Comparison of ENCODE assay signal across 1 cellular context in genomic region chr1:156096640-156097391, GRCh38.
TF ChIP-seq lines count a peak whose summit lies in the region.

No MANE protein-coding gene starts in this region.

TF ChIP-seq in HepG2, 621 proteins besides CTCF, POLR2A, EP300 and RAD21 (continued from another document and continues in another):
- TF ChIP-seq ZNF503 (CRISPR knock-in tag; IDR thresholded peaks at IDR 0.05) (no peak), ZNF17 (CRISPR knock-in tag; IDR thresholded peaks at IDR 0.05) (no peak), ZNF432 (CRISPR knock-in tag; IDR thresholded peaks at IDR 0.05; ENCODE audit: borderline replicate concordance) (no peak), TCF7 (IDR thresholded peaks at IDR 0.05; ENCODE audit: low read depth) (no peak), ZKSCAN5 (CRISPR knock-in tag; IDR thresholded peaks at IDR 0.05) (no peak), TSC22D2 (CRISPR knock-in tag; IDR thresholded peaks at IDR 0.05; ENCODE audit: borderline replicate concordance) (no peak), ZNF749 (CRISPR knock-in tag; IDR thresholded peaks at IDR 0.05; ENCODE audit: borderline replicate concordance) (0 out of 2 replicates have a peak, but pooled peaks have one; percentile 37), MXD1 (CRISPR knock-in tag; IDR thresholded peaks at IDR 0.05) (no peak), ZNF20 (CRISPR knock-in tag; IDR thresholded peaks at IDR 0.05) (no peak), ZNF326 (CRISPR knock-in tag; IDR thresholded peaks at IDR 0.05; ENCODE audit: borderline replicate concordance) (no peak), ZNF691 (CRISPR knock-in tag; IDR thresholded peaks at IDR 0.05; ENCODE audit: borderline replicate concordance, low read depth) (peak; percentile 71; the same call in 1 of the 2 replicates), RFX3 (CRISPR knock-in tag; IDR thresholded peaks at IDR 0.05) (no peak), HES4 (CRISPR knock-in tag; IDR thresholded peaks at IDR 0.05; ENCODE audit: borderline replicate concordance) (no peak), JUN (CRISPR knock-in tag; IDR thresholded peaks at IDR 0.05) (peak; percentile 76; the same call in 1 of the 2 replicates), ZNF737 (CRISPR knock-in tag; IDR thresholded peaks at IDR 0.05; ENCODE audit: borderline replicate concordance) (no peak), ZIK1 (CRISPR knock-in tag; IDR thresholded peaks at IDR 0.05; ENCODE audit: borderline replicate concordance, low read depth) (peak; percentile 49; the same call in 1 of the 2 replicates), ARHGAP35 (CRISPR knock-in tag; IDR thresholded peaks at IDR 0.05; ENCODE audit: borderline replicate concordance) (no peak), CBFB (CRISPR knock-in tag; IDR thresholded peaks at IDR 0.05) (no peak), SP1 (IDR thresholded peaks at IDR 0.05) (no peak), SP1 (CRISPR knock-in tag; IDR thresholded peaks at IDR 0.05) (peak; percentile 53; the same call in 1 of the 2 replicates), ZNF264 (CRISPR knock-in tag; IDR thresholded peaks at IDR 0.05) (no peak), ZNF430 (CRISPR knock-in tag; IDR thresholded peaks at IDR 0.05) (no peak), SMAD9 (CRISPR knock-in tag; IDR thresholded peaks at IDR 0.05) (no peak), BCL6 (CRISPR knock-in tag; IDR thresholded peaks at IDR 0.05) (0 out of 2 replicates have a peak, but pooled peaks have one; percentile 32), ZNF569 (CRISPR knock-in tag; IDR thresholded peaks at IDR 0.05; ENCODE audit: borderline replicate concordance) (no peak), ZNF333 (CRISPR knock-in tag; IDR thresholded peaks at IDR 0.05; ENCODE audit: borderline replicate concordance) (no peak), ZNF577 (CRISPR knock-in tag; IDR thresholded peaks at IDR 0.05; ENCODE audit: borderline replicate concordance, low read depth) (no peak), POLR2AphosphoS2 (IDR thresholded peaks at IDR 0.05; ENCODE audit: low read depth, low read length) (no peak), PREB (CRISPR knock-in tag; IDR thresholded peaks at IDR 0.05) (no peak), SETDB1 (CRISPR knock-in tag; IDR thresholded peaks at IDR 0.05; ENCODE audit: borderline replicate concordance) (no peak), NBN (conservative IDR thresholded peaks at IDR 0.05) (no peak), ZSCAN21 (CRISPR knock-in tag; IDR thresholded peaks at IDR 0.05; ENCODE audit: borderline replicate concordance) (peak; percentile 74; the same call in 1 of the 2 replicates), TCF7L2 (IDR thresholded peaks at IDR 0.05; ENCODE audit: low read depth, low read length) (no peak), ZNF136 (CRISPR knock-in tag; IDR thresholded peaks at IDR 0.05; ENCODE audit: low read depth) (no peak), KDM5A (IDR thresholded peaks at IDR 0.05; ENCODE audit: borderline replicate concordance, low read length) (no peak), NCOR1 (IDR thresholded peaks at IDR 0.05; ENCODE audit: borderline replicate concordance, low read length) (no peak), REXO4 (CRISPR knock-in tag; IDR thresholded peaks at IDR 0.05; ENCODE audit: borderline replicate concordance) (no peak), DMAP1 (CRISPR knock-in tag; IDR thresholded peaks at IDR 0.05) (no peak), ZNF160 (CRISPR knock-in tag; IDR thresholded peaks at IDR 0.05) (no peak), ZNF44 (CRISPR knock-in tag; IDR thresholded peaks at IDR 0.05) (no peak), MAFF (IDR thresholded peaks at IDR 0.05; ENCODE audit: low read depth, low read length) (no peak), ZNF343 (CRISPR knock-in tag; IDR thresholded peaks at IDR 0.05) (no peak), THYN1 (CRISPR knock-in tag; IDR thresholded peaks at IDR 0.05; ENCODE audit: borderline replicate concordance, low read depth) (no peak), FOSL1 (CRISPR knock-in tag; IDR thresholded peaks at IDR 0.05; ENCODE audit: borderline replicate concordance) (no peak), SMARCC2 (IDR thresholded peaks at IDR 0.05) (no peak), ZFP82 (CRISPR knock-in tag; IDR thresholded peaks at IDR 0.05; ENCODE audit: borderline replicate concordance) (no peak), PTBP1 (IDR thresholded peaks at IDR 0.05; ENCODE audit: low read depth, low read length, poor library complexity, severe bottlenecking) (no peak), GTF2F1 (IDR thresholded peaks at IDR 0.05; ENCODE audit: low read length) (no peak), BRF2 (CRISPR knock-in tag; IDR thresholded peaks at IDR 0.05) (no peak), ATF1 (CRISPR knock-in tag; IDR thresholded peaks at IDR 0.05) (no peak), ZNF883 (CRISPR knock-in tag; IDR thresholded peaks at IDR 0.05; ENCODE audit: not compliant biosample characterization) (peak; percentile 64), AHR (CRISPR knock-in tag; IDR thresholded peaks at IDR 0.05) (0 out of 2 replicates have a peak, but pooled peaks have one; percentile 27), GATAD1 (CRISPR knock-in tag; IDR thresholded peaks at IDR 0.05) (peak; percentile 31; the same call in 1 of the 2 replicates), MEIS1 (CRISPR knock-in tag; IDR thresholded peaks at IDR 0.05; ENCODE audit: borderline replicate concordance) (no peak), NR3C1 (CRISPR knock-in tag; IDR thresholded peaks at IDR 0.05) (no peak), ZNF557 (CRISPR knock-in tag; IDR thresholded peaks at IDR 0.05) (no peak)
- TF ChIP-seq, protein P1, sequence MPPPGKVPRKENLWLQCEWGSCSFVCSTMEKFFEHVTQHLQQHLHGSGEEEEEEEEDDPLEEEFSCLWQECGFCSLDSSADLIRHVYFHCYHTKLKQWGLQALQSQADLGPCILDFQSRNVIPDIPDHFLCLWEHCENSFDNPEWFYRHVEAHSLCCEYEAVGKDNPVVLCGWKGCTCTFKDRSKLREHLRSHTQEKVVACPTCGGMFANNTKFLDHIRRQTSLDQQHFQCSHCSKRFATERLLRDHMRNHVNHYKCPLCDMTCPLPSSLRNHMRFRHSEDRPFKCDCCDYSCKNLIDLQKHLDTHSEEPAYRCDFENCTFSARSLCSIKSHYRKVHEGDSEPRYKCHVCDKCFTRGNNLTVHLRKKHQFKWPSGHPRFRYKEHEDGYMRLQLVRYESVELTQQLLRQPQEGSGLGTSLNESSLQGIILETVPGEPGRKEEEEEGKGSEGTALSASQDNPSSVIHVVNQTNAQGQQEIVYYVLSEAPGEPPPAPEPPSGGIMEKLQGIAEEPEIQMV (CRISPR knock-in tag; IDR thresholded peaks at IDR 0.05; ENCODE audit: low read depth) = 0 out of 2 replicates have a peak, but pooled peaks have one; percentile 59
- TF ChIP-seq, protein P2, sequence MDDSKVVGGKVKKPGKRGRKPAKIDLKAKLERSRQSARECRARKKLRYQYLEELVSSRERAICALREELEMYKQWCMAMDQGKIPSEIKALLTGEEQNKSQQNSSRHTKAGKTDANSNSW (CRISPR knock-in tag; IDR thresholded peaks at IDR 0.05; ENCODE audit: borderline replicate concordance) = no peak
- TF ChIP-seq, protein P3, sequence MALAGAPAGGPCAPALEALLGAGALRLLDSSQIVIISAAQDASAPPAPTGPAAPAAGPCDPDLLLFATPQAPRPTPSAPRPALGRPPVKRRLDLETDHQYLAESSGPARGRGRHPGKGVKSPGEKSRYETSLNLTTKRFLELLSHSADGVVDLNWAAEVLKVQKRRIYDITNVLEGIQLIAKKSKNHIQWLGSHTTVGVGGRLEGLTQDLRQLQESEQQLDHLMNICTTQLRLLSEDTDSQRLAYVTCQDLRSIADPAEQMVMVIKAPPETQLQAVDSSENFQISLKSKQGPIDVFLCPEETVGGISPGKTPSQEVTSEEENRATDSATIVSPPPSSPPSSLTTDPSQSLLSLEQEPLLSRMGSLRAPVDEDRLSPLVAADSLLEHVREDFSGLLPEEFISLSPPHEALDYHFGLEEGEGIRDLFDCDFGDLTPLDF (CRISPR knock-in tag; IDR thresholded peaks at IDR 0.05) = no peak
- TF ChIP-seq, protein P4, sequence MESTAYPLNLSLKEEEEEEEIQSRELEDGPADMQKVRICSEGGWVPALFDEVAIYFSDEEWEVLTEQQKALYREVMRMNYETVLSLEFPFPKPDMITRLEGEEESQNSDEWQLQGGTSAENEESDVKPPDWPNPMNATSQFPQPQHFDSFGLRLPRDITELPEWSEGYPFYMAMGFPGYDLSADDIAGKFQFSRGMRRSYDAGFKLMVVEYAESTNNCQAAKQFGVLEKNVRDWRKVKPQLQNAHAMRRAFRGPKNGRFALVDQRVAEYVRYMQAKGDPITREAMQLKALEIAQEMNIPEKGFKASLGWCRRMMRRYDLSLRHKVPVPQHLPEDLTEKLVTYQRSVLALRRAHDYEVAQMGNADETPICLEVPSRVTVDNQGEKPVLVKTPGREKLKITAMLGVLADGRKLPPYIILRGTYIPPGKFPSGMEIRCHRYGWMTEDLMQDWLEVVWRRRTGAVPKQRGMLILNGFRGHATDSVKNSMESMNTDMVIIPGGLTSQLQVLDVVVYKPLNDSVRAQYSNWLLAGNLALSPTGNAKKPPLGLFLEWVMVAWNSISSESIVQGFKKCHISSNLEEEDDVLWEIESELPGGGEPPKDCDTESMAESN (CRISPR knock-in tag; conservative IDR thresholded peaks at IDR 0.05) = no peak
- TF ChIP-seq, protein P5, sequence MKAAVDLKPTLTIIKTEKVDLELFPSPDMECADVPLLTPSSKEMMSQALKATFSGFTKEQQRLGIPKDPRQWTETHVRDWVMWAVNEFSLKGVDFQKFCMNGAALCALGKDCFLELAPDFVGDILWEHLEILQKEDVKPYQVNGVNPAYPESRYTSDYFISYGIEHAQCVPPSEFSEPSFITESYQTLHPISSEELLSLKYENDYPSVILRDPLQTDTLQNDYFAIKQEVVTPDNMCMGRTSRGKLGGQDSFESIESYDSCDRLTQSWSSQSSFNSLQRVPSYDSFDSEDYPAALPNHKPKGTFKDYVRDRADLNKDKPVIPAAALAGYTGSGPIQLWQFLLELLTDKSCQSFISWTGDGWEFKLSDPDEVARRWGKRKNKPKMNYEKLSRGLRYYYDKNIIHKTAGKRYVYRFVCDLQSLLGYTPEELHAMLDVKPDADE (CRISPR knock-in tag; IDR thresholded peaks at IDR 0.05) = no peak
- TF ChIP-seq, protein P6, sequence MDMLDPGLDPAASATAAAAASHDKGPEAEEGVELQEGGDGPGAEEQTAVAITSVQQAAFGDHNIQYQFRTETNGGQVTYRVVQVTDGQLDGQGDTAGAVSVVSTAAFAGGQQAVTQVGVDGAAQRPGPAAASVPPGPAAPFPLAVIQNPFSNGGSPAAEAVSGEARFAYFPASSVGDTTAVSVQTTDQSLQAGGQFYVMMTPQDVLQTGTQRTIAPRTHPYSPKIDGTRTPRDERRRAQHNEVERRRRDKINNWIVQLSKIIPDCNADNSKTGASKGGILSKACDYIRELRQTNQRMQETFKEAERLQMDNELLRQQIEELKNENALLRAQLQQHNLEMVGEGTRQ (IDR thresholded peaks at IDR 0.05; ENCODE audit: low read depth, low read length) = no peak
- TF ChIP-seq, protein P6 (CRISPR knock-in tag; IDR thresholded peaks at IDR 0.05; ENCODE audit: borderline replicate concordance) = no peak
- TF ChIP-seq, protein P7, sequence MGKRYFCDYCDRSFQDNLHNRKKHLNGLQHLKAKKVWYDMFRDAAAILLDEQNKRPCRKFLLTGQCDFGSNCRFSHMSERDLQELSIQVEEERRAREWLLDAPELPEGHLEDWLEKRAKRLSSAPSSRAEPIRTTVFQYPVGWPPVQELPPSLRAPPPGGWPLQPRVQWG (CRISPR knock-in tag; IDR thresholded peaks at IDR 0.05; ENCODE audit: borderline replicate concordance, low read depth) = no peak
